Comparison of ENCODE assay signal across 12 cellular contexts in the genomic region with DNA sequence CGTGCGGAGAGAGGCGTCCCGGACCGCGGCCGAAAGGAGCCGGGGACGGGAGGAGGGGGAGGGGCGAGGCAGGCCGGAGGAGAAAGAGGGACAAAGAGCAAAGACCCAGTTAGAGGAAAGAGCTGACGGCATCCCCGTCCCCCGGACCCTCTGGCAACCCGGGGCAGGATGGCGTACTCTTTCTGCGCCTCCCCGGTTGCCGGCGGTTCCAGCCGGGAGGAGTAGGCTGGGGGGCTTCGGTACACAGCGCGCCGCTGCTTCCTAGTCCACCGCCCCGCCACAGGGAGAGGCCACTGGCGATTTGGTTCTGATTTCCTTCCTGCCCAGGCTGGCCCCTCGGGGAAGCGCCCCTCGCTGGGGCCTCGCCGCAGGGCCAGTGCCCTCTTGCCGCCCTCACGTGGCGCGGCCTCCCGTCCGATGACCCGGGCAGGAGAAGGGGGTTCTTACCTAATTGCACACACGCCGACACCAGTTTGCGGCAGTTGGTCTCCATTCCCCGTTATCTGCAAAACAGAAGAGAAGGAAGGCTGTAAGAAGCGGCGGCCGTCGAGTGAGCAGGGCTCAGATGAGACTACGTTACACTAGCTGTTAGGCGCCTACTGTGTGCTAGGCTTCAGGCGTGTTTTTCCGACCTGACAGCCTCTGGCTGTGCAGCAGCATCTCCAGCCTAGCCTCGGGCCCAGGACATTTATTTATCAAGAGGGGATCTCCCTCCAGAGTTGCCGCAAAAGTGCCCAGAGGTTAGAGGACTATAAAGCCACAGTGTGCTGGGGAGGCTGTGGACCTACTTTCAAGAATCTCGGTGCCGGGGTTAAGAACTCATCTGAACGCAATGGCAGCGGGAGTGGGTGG. TPM values are rescaled to one million over a fixed set of nuclear protein-coding genes. Genes with fewer than 3 reads are reported as not detected.
DNase-seq lines count a peak whose midpoint lies in the region; ATAC-seq and TF ChIP-seq lines count a peak whose summit lies in the region.
"Had no signal": no experiment of that assay in that cellular context is flagged by ENCODE, and none has a peak within 500 bp of the region (broad histone marks: within the 10 kb centered on the region; RNA-seq: fewer than 3 reads in every experiment).

No MANE protein-coding gene starts in this region.

- H3K27ac Mint-ChIP-seq in activated CD8-positive, alpha-beta T cell treated with anti-CD3 and anti-CD28 coated beads, Interleukin-2, amount 10 ng/mL, durations not matched to agents 7 days and 5 days: peak overlapping the region; percentile 85
- no peak overlapping the region for H3K27ac Mint-ChIP-seq in activated CD8-positive, alpha-beta T cell treated with anti-CD3 and anti-CD28 coated beads for 36 hours
- H3K27ac Mint-ChIP-seq in stimulated activated memory B cell treated with anti-CD40 and anti-IgM and Interleukin-4, amounts not matched to agents 10 μg/mL and 1 μg/mL and 100 μg/mL, for 72 hours: no peak overlapping the region

- POLR2A ChIA-PET in activated CD8-positive, alpha-beta T cell treated with anti-CD3 and anti-CD28 coated beads, Interleukin-2, amount 10 ng/mL, durations not matched to agents 7 days and 5 days (lab: Charles Lee): no interaction called here
- POLR2A ChIA-PET in activated CD8-positive, alpha-beta T cell treated with anti-CD3 and anti-CD28 coated beads for 36 hours (lab: Charles Lee): no interaction called here

- H3K4me1 Mint-ChIP-seq in activated CD8-positive, alpha-beta T cell treated with anti-CD3 and anti-CD28 coated beads, Interleukin-2, amount 10 ng/mL, durations not matched to agents 7 days and 5 days (ENCODE audit: low read depth): peaks cover 10% of the 10 kb centered on the region
- peaks cover 12% of the 10 kb centered on the region for H3K4me1 Mint-ChIP-seq in activated CD8-positive, alpha-beta T cell treated with anti-CD3 and anti-CD28 coated beads for 36 hours (ENCODE audit: low read depth)
- H3K4me1 Mint-ChIP-seq in stimulated activated memory B cell treated with anti-CD40 and anti-IgM and Interleukin-4, amounts not matched to agents 10 μg/mL and 1 μg/mL and 100 μg/mL, for 72 hours: peaks cover 15% of the 10 kb centered on the region

- peaks cover 82% of the 10 kb centered on the region for H3K27me3 Mint-ChIP-seq in activated CD8-positive, alpha-beta T cell treated with anti-CD3 and anti-CD28 coated beads, Interleukin-2, amount 10 ng/mL, durations not matched to agents 7 days and 5 days (ENCODE audit: low read depth)
- H3K27me3 Mint-ChIP-seq in activated CD8-positive, alpha-beta T cell treated with anti-CD3 and anti-CD28 coated beads for 36 hours: peaks cover 80% of the 10 kb centered on the region
- peaks cover 87% of the 10 kb centered on the region for H3K27me3 Mint-ChIP-seq in stimulated activated memory B cell treated with anti-CD40 and anti-IgM and Interleukin-4, amounts not matched to agents 10 μg/mL and 1 μg/mL and 100 μg/mL, for 72 hours

- H3K36me3 Mint-ChIP-seq in activated CD8-positive, alpha-beta T cell treated with anti-CD3 and anti-CD28 coated beads, Interleukin-2, amount 10 ng/mL, durations not matched to agents 7 days and 5 days (ENCODE audit: low read depth): peaks cover 27% of the 10 kb centered on the region
- H3K36me3 Mint-ChIP-seq in activated CD8-positive, alpha-beta T cell treated with anti-CD3 and anti-CD28 coated beads for 36 hours (ENCODE audit: low read depth): peaks cover 7% of the 10 kb centered on the region
- no peaks in the 10 kb centered on the region for H3K36me3 Mint-ChIP-seq in stimulated activated memory B cell treated with anti-CD40 and anti-IgM and Interleukin-4, amounts not matched to agents 10 μg/mL and 1 μg/mL and 100 μg/mL, for 72 hours

- DNase-seq in activated CD8-positive, alpha-beta T cell treated with anti-CD3 and anti-CD28 coated beads, Interleukin-2, amount 10 ng/mL, durations not matched to agents 7 days and 5 days: no peak
- DNase-seq in activated CD8-positive, alpha-beta T cell treated with anti-CD3 and anti-CD28 coated beads for 36 hours: no peak
- DNase-seq in adipocyte (ENCODE audit: low read depth): no peak
- DNase-seq in iPS-NIHi11 (ENCODE audit: low spot score): peak; percentile 35
- DNase-seq in NCI-H524 treated with DMSO at 0.1 percent for 48 hours (lab: John Stamatoyannopoulos, UW): no peak
- no peak for DNase-seq in iPS-NIHi7 (ENCODE audit: extremely low spot score)
- DNase-seq: activated CD4-positive, alpha-beta T cell treated with anti-CD3 and anti-CD28 coated beads, Interleukin-2, amount 50 U/mL, for 1 hour; cortex of kidney had no signal

- intact Hi-C loops in activated CD8-positive, alpha-beta T cell treated with anti-CD3 and anti-CD28 coated beads for 36 hours (cut with micrococcal nuclease): loop anchor here (5.0 to 10.0 kb wide), 2 partner anchors 650 to 1882 kb away; a partner anchor contains a TSS

- H3K9me3 ChIP-seq in adipocyte (ENCODE audit: control insufficient read depth, low read length): no peaks in the 10 kb centered on the region

- peaks cover 10% of the 10 kb centered on the region for H3K9me3 Mint-ChIP-seq in activated CD8-positive, alpha-beta T cell treated with anti-CD3 and anti-CD28 coated beads, Interleukin-2, amount 10 ng/mL, durations not matched to agents 7 days and 5 days (ENCODE audit: insufficient read depth)
- H3K9me3 Mint-ChIP-seq in activated CD8-positive, alpha-beta T cell treated with anti-CD3 and anti-CD28 coated beads for 36 hours: peaks cover 12% of the 10 kb centered on the region
- peaks cover 8% of the 10 kb centered on the region for H3K9me3 Mint-ChIP-seq in stimulated activated memory B cell treated with anti-CD40 and anti-IgM and Interleukin-4, amounts not matched to agents 10 μg/mL and 1 μg/mL and 100 μg/mL, for 72 hours

- H3K4me3 ChIP-seq in adipocyte (ENCODE audit: low read length): peak overlapping the region; percentile 81

- H3K9ac ChIP-seq in adipocyte (ENCODE audit: low read length): no peak overlapping the region
- H3K9ac ChIP-seq: BLaER1 treated with 17β-estradiol and CSF1 and Interleukin-3, amounts not matched to agents 10 nM and 100 nM had no signal

- peaks cover 10% of the 10 kb centered on the region for H3K4me1 ChIP-seq in adipocyte (ENCODE audit: control insufficient read depth, insufficient read depth, low read length)

- ATAC-seq in activated CD8-positive, alpha-beta T cell treated with anti-CD3 and anti-CD28 coated beads, Interleukin-2, amount 10 ng/mL, durations not matched to agents 7 days and 5 days: no peak
- ATAC-seq in activated CD8-positive, alpha-beta T cell treated with anti-CD3 and anti-CD28 coated beads for 36 hours: no peak
- ATAC-seq in stimulated activated memory B cell treated with anti-CD40 and anti-IgM and Interleukin-4, amounts not matched to agents 10 μg/mL and 1 μg/mL and 100 μg/mL, for 72 hours: no peak
- ATAC-seq in GM21528 (IDR thresholded peaks at IDR 0.05; ENCODE audit: low FRiP score, unreplicated experiment): no peak

- CTCF ChIA-PET in activated CD8-positive, alpha-beta T cell treated with anti-CD3 and anti-CD28 coated beads, Interleukin-2, amount 10 ng/mL, durations not matched to agents 7 days and 5 days (lab: Charles Lee): interaction anchor here (1.2 kb wide), 1 partner anchor 10 kb away, joined by 4 read pairs; a partner anchor contains a TSS
- CTCF ChIA-PET in activated CD8-positive, alpha-beta T cell treated with anti-CD3 and anti-CD28 coated beads for 36 hours (lab: Charles Lee): no interaction called here

- no peaks in the 10 kb centered on the region for H3K36me3 ChIP-seq in adipocyte (ENCODE audit: control insufficient read depth, insufficient read depth, low read length, severe bottlenecking)
- H3K36me3 ChIP-seq: BLaER1 treated with 17β-estradiol and CSF1 and Interleukin-3, amounts not matched to agents 10 nM and 100 nM had no signal

- peaks cover 32% of the 10 kb centered on the region for H3K27me3 ChIP-seq in adipocyte (replicated peaks; ENCODE audit: control insufficient read depth, insufficient read depth, low read length)

- TF ChIP-seq CTCF in activated CD8-positive, alpha-beta T cell treated with anti-CD3 and anti-CD28 coated beads for 36 hours (IDR thresholded peaks at IDR 0.05): no peak

- peak overlapping the region; percentile 62 for H3K4me3 Mint-ChIP-seq in activated CD8-positive, alpha-beta T cell treated with anti-CD3 and anti-CD28 coated beads, Interleukin-2, amount 10 ng/mL, durations not matched to agents 7 days and 5 days
- H3K4me3 Mint-ChIP-seq in activated CD8-positive, alpha-beta T cell treated with anti-CD3 and anti-CD28 coated beads for 36 hours: no peak overlapping the region
- H3K4me3 Mint-ChIP-seq in stimulated activated memory B cell treated with anti-CD40 and anti-IgM and Interleukin-4, amounts not matched to agents 10 μg/mL and 1 μg/mL and 100 μg/mL, for 72 hours: peak overlapping the region; percentile 58

RNA-seq across cellular contexts. Expression of a gene that starts 9.9 kb away (rescaled TPM):
- not detected for total RNA-seq in activated CD8-positive, alpha-beta T cell treated with anti-CD3 and anti-CD28 coated beads, Interleukin-2, amount 10 ng/mL, durations not matched to agents 7 days and 5 days
- total RNA-seq in activated CD8-positive, alpha-beta T cell treated with anti-CD3 and anti-CD28 coated beads for 36 hours: not detected
- total RNA-seq: liver had no signal
